Comparison of ENCODE assay signal across 9 cellular contexts in genomic region chr11:12410006-12410728, GRCh38. TPM values are rescaled to one million over a fixed set of nuclear protein-coding genes. Genes with fewer than 3 reads are reported as not detected.
DNase-seq lines count a peak whose midpoint lies in the region; ATAC-seq, FAIRE-seq and TF ChIP-seq lines count a peak whose summit lies in the region.
"Had no signal": no experiment of that assay in that cellular context is flagged by ENCODE, and none has a peak within 500 bp of the region (broad histone marks: within the 10 kb centered on the region; RNA-seq: fewer than 3 reads in every experiment).

No MANE protein-coding gene starts in this region.

- no peaks in the 10 kb centered on the region for H3K27me3 ChIP-seq in MG63
- peaks cover 0 to 3% (median 0%) of the 10 kb centered on the region in 45 donors for H3K27me3 ChIP-seq in dorsolateral prefrontal cortex
- H3K27me3 ChIP-seq in muscle layer of duodenum (ENCODE audit: low read depth, low read length) = no peaks in the 10 kb centered on the region
- H3K27me3 ChIP-seq: body of pancreas had no signal

- no peak overlapping the region for H3K27ac Mint-ChIP-seq in activated T-cell treated with anti-CD3 and anti-CD28 coated beads, Interleukin-2, amount 50 U/mL, for 72 hours
- H3K27ac Mint-ChIP-seq in stimulated activated naive CD8-positive, alpha-beta T cell treated with anti-CD3 and anti-CD28 coated beads, Interleukin-15, amount 100 ng/mL, for 72 hours = no peak overlapping the region

- H3K27ac ChIP-seq in dorsolateral prefrontal cortex (peak overlapping the region in 54 of 59 donors; percentile 10 to 94 (median 78)), muscle layer of duodenum (ENCODE audit: low read length) (peak overlapping the region; percentile 93)

- no peak for ATAC-seq in activated T-cell treated with anti-CD3 and anti-CD28 coated beads, Interleukin-2, amount 50 U/mL, for 72 hours (replicated peaks in 1 of 2)
- no peak for ATAC-seq in stimulated activated naive CD8-positive, alpha-beta T cell treated with anti-CD3 and anti-CD28 coated beads, Interleukin-15, amount 100 ng/mL, for 72 hours
- ATAC-seq: body of pancreas had no signal

- H3K4me1 Mint-ChIP-seq in activated T-cell treated with anti-CD3 and anti-CD28 coated beads, Interleukin-2, amount 50 U/mL, for 72 hours (ENCODE audit: low read depth) = no peaks in the 10 kb centered on the region
- H3K4me1 Mint-ChIP-seq in stimulated activated naive CD8-positive, alpha-beta T cell treated with anti-CD3 and anti-CD28 coated beads, Interleukin-15, amount 100 ng/mL, for 72 hours = no peaks in the 10 kb centered on the region

- no peak overlapping the region for H3K4me3 ChIP-seq in MG63
- peak overlapping the region in 25 of 59 donors; percentile 1 to 50 (median 19) for H3K4me3 ChIP-seq in dorsolateral prefrontal cortex
- peak overlapping the region; percentile 15 to 28 for H3K4me3 ChIP-seq in muscle layer of duodenum (ENCODE audit: low read depth in 1 of 2, low read length in 2 of 2)
- H3K4me3 ChIP-seq: body of pancreas had no signal

- no peaks in the 10 kb centered on the region for H3K36me3 Mint-ChIP-seq in activated T-cell treated with anti-CD3 and anti-CD28 coated beads, Interleukin-2, amount 50 U/mL, for 72 hours (ENCODE audit: insufficient read depth in 2 of 2)

- H3K9me3 Mint-ChIP-seq in activated T-cell treated with anti-CD3 and anti-CD28 coated beads, Interleukin-2, amount 50 U/mL, for 72 hours = no peaks in the 10 kb centered on the region
- H3K9me3 Mint-ChIP-seq in stimulated activated naive CD8-positive, alpha-beta T cell treated with anti-CD3 and anti-CD28 coated beads, Interleukin-15, amount 100 ng/mL, for 72 hours = no peaks in the 10 kb centered on the region

- no peak overlapping the region for H3K4me3 Mint-ChIP-seq in activated T-cell treated with anti-CD3 and anti-CD28 coated beads, Interleukin-2, amount 50 U/mL, for 72 hours
- no peak overlapping the region for H3K4me3 Mint-ChIP-seq in stimulated activated naive CD8-positive, alpha-beta T cell treated with anti-CD3 and anti-CD28 coated beads, Interleukin-15, amount 100 ng/mL, for 72 hours

- FAIRE-seq in GM12891 (lab: Jason Lieb, UNC) = no peak

- H3K4me1 ChIP-seq in muscle layer of duodenum (ENCODE audit: control insufficient read depth in 1 of 2, insufficient read depth in 2 of 2, low read length in 2 of 2) = peaks cover 6 to 44% of the 10 kb centered on the region in 2 donors

- H3K9me3 ChIP-seq in MG63 (no peaks in the 10 kb centered on the region), muscle layer of duodenum (ENCODE audit: control insufficient read depth in 1 of 2, low read length in 2 of 2) (no peaks in the 10 kb centered on the region)
- H3K9me3 ChIP-seq: body of pancreas had no signal

- H3K27me3 Mint-ChIP-seq in activated T-cell treated with anti-CD3 and anti-CD28 coated beads, Interleukin-2, amount 50 U/mL, for 72 hours (ENCODE audit: low read depth) = peaks cover 7% of the 10 kb centered on the region
- H3K27me3 Mint-ChIP-seq in stimulated activated naive CD8-positive, alpha-beta T cell treated with anti-CD3 and anti-CD28 coated beads, Interleukin-15, amount 100 ng/mL, for 72 hours = peaks cover 25% of the 10 kb centered on the region

- TF ChIP-seq CTCF in dorsolateral prefrontal cortex (IDR thresholded peaks at IDR 0.05 in 54 of 56, conservative IDR thresholded peaks at IDR 0.05 in 2 of 56; ENCODE audit: low read depth in 1 of 56, partially characterized antibody in 56 of 56) = peak in 29 of 56 donors; percentile 8 to 50 (median 28)

- no peak for TF ChIP-seq POLR2A in GM12891 (IDR thresholded peaks at IDR 0.05; ENCODE audit: low read depth, low read length)

- DNase-seq in Ammon's horn (ENCODE audit: low spot score) (peak; percentile 72), MG63 (peak; percentile 28), dorsolateral prefrontal cortex (peak in 5 of 10 donors; percentile 44 to 68 (median 64)), GM12891 (ENCODE audit: insufficient read length, low spot score) (no peak), NCI-H774 (lab: John Stamatoyannopoulos, UW) (no peak)
- DNase-seq in activated T-cell treated with anti-CD3 and anti-CD28 coated beads, Interleukin-2, amount 50 U/mL, for 72 hours = no peak
- no peak for DNase-seq in stimulated activated naive CD8-positive, alpha-beta T cell treated with anti-CD3 and anti-CD28 coated beads, Interleukin-15, amount 100 ng/mL, for 72 hours
- DNase-seq: body of pancreas had no signal

- H3K36me3 ChIP-seq in MG63 = peaks cover 2% of the 10 kb centered on the region; the same call in 1 of the 2 replicates
- no peaks in the 10 kb centered on the region for H3K36me3 ChIP-seq in muscle layer of duodenum (ENCODE audit: control insufficient read depth in 1 of 2, insufficient read depth in 2 of 2, low read length in 2 of 2)

- intact Hi-C loops in dorsolateral prefrontal cortex (cut with DNase I) = loop anchor here in 1 of 2 donors (5.0 kb wide), 1 partner anchor 482 kb away; no protein-coding TSS in a partner anchor

TF ChIP-seq in GM12891, 5 proteins besides CTCF, POLR2A, EP300 and RAD21:
- TF ChIP-seq POU2F2 (IDR thresholded peaks at IDR 0.05; ENCODE audit: low read depth, low read length) (no peak), PAX5 (IDR thresholded peaks at IDR 0.05; ENCODE audit: insufficient read depth, low read length, severe bottlenecking) (no peak), TAF1 (IDR thresholded peaks at IDR 0.05; ENCODE audit: low read depth, low read length) (no peak), POLR2AphosphoS5 (IDR thresholded peaks at IDR 0.05; ENCODE audit: low read depth, low read length) (no peak), SPI1 (IDR thresholded peaks at IDR 0.05; ENCODE audit: low read depth, low read length) (no peak)

RNA-seq across cellular contexts. Expression of gene PARVA, which starts 32.8 kb away (rescaled TPM):
- total RNA-seq in MG63 (2014; rRNA removed; shearing (Covaris generic); ENCODE audit: low replicate concordance) = 27.9 and 32.6 TPM in 2 replicates
- 10 to 100 TPM; 17.1 to 74.0 (median 37.2) TPM for total RNA-seq in dorsolateral prefrontal cortex
- polyA plus RNA-seq in GM12891 (2012; ENCODE audit: low read depth, missing spikeins) = not detected
- not detected for total RNA-seq in activated T-cell treated with anti-CD3 and anti-CD28 coated beads, Interleukin-2, amount 50 U/mL, for 72 hours

Comparison
In these comparisons a context has a peak if more than half of its experiments do, and no peak if none do; other contexts are left out.
1. DNase-seq: peak in Ammon's horn (single experiment) and MG63 (single experiment); none in GM12891 (single experiment), NCI-H774 (single experiment), activated T-cell treated with anti-CD3 and anti-CD28 coated beads, Interleukin-2, amount 50 U/mL, for 72 hours (0 of 2) and stimulated activated naive CD8-positive, alpha-beta T cell treated with anti-CD3 and anti-CD28 coated beads, Interleukin-15, amount 100 ng/mL, for 72 hours (0 of 2).
2. RNA of gene PARVA, which starts 32.8 kb away (total RNA-seq): 17.1 to 74.0 TPM in dorsolateral prefrontal cortex and 27.9 to 32.6 TPM in MG63; not detected in activated T-cell treated with anti-CD3 and anti-CD28 coated beads, Interleukin-2, amount 50 U/mL, for 72 hours; every median in the first group is over 10 times any median in the second.